Comparison of ENCODE assay signal across 8 cellular contexts in the genomic region with DNA sequence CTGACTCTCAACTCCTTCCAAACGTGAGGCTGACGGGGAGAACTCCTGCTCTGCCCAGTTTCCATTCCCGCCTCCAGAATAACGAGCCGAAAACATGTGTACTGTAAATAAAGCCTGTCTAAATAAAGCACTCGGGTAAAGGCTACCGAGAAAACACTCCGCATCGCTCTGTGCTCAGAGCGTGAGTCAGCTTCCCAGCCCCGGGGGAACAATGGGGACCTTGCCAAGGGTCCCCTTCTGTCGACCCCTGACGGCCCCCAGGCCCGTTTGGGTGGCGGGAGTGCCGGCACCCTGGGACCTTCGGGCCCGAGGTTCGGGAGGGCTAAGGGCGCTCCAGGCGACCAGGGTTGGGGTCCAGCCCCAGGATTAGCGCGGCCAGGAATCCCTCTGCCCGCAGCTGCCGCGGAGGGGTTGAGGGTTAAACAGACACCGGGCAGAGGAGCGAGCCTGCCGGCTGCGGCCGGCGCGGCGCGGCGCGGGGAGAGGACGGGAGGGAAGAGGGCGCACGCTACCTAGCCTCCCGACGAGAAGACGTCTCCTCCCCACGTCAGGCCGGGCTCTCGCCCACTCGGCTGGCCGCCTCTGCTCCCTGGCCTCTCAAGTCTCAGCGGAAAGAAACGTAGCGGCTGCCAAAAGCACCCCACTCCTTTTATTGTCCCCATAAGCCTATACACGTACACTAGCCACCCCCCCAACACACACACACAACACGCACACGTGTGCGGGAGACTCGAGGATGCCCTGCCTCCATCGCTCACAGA.
DNase-seq lines count a peak whose midpoint lies in the region; ATAC-seq lines count a peak whose summit lies in the region.

No MANE protein-coding gene starts in this region.

- H3K36me3 ChIP-seq in subcutaneous abdominal adipose tissue (ENCODE audit: control insufficient read depth in 5 of 5, insufficient read depth in 5 of 5, low read length in 5 of 5) (no peaks in the 10 kb centered on the region), MG63 (no peaks in the 10 kb centered on the region)

- H3K27ac ChIP-seq in layer of hippocampus (ENCODE audit: low read depth, low read length) (peak overlapping the region; percentile 10), subcutaneous abdominal adipose tissue (ENCODE audit: low read depth, low read length) (peak overlapping the region; percentile 74)

- H3K27me3 ChIP-seq in layer of hippocampus (ENCODE audit: control insufficient read depth, insufficient read depth, low read length) = no peaks in the 10 kb centered on the region
- peaks cover 10 to 58% (median 31%) of the 10 kb centered on the region in 5 donors for H3K27me3 ChIP-seq in subcutaneous abdominal adipose tissue (ENCODE audit: control insufficient read depth in 5 of 5, insufficient read depth in 4 of 5, low read length in 5 of 5)
- H3K27me3 ChIP-seq in MG63 = no peaks in the 10 kb centered on the region

- DNase-seq in LoVo (ENCODE audit: low spot score) (peak; percentile 25), astrocyte of the hippocampus (ENCODE audit: low read depth, low spot score) (peak; percentile 60), MG63 (no peak)

- peaks cover 4 to 63% (median 46%) of the 10 kb centered on the region in 5 donors for H3K4me1 ChIP-seq in subcutaneous abdominal adipose tissue (ENCODE audit: control insufficient read depth in 5 of 5, insufficient read depth in 5 of 5, low read length in 5 of 5)

- ATAC-seq in GM18858 (IDR thresholded peaks at IDR 0.05; ENCODE audit: unreplicated experiment) (peak; percentile 24), HG03097 (IDR thresholded peaks at IDR 0.05; ENCODE audit: low FRiP score, unreplicated experiment) (no peak), GM19452 (IDR thresholded peaks at IDR 0.05; ENCODE audit: unreplicated experiment) (no peak)

- H3K9me3 ChIP-seq in subcutaneous abdominal adipose tissue (ENCODE audit: control insufficient read depth in 5 of 5, low read length in 5 of 5) (peaks cover 0 to 15% (median 10%) of the 10 kb centered on the region in 5 donors), MG63 (no peaks in the 10 kb centered on the region)

- H3K4me3 ChIP-seq in subcutaneous abdominal adipose tissue (ENCODE audit: low read depth in 1 of 5, low read length in 5 of 5) = peak overlapping the region; percentile 23 to 54 (median 50)
- H3K4me3 ChIP-seq in MG63 = no peak overlapping the region

- H3K9ac ChIP-seq in subcutaneous abdominal adipose tissue (ENCODE audit: low read length in 5 of 5) = peak overlapping the region in 4 of 5 donors; percentile 33 to 65 (median 50)
